ENCODE assay signal across 9 cellular contexts in genomic region chrX:77788050-77788449, GRCh38. TPM values are rescaled to one million over a fixed set of nuclear protein-coding genes. Genes with fewer than 3 reads are reported as not detected.
DNase-seq lines count a peak whose midpoint lies in the region; ATAC-seq, FAIRE-seq and TF ChIP-seq lines count a peak whose summit lies in the region.
"Had no signal": no experiment of that assay in that cellular context is flagged by ENCODE, and none has a peak within 500 bp of the region (broad histone marks: within the 10 kb centered on the region; RNA-seq: fewer than 3 reads in every experiment).

No MANE protein-coding gene starts in this region.

- no peaks in the 10 kb centered on the region for H3K4me1 ChIP-seq in HEK293 (ENCODE audit: control insufficient read depth, insufficient read depth, low read length)
- 0 out of 2 replicates have a peak, but pooled peaks cover 7% of the 10 kb centered on the region for H3K4me1 ChIP-seq in HepG2 (ENCODE audit: insufficient read depth, low read length)

- H4K20me1 ChIP-seq in HepG2 (ENCODE audit: insufficient read depth, low read length) = peaks cover 15% of the 10 kb centered on the region

- no peaks in the 10 kb centered on the region for H3K36me3 Mint-ChIP-seq in activated naive CD8-positive, alpha-beta T cell

- no peak overlapping the region for H3K4me3 ChIP-seq in HEK293 (ENCODE audit: low read depth, low read length)
- H3K4me3 ChIP-seq in HepG2 (replicated peaks in 1 of 3; ENCODE audit: insufficient read depth in 1 of 3, low read depth in 2 of 3, low read length in 3 of 3) = peak overlapping the region; percentile 80 to 84 (median 81)

- no peak overlapping the region for H2AFZ ChIP-seq in HepG2 (ENCODE audit: low read length)

- H3K27me3 Mint-ChIP-seq in activated naive CD8-positive, alpha-beta T cell = no peaks in the 10 kb centered on the region

- TF ChIP-seq EP300 in HepG2 (IDR thresholded peaks at IDR 0.05; ENCODE audit: low read depth in 2 of 2, low read length in 2 of 2) (no peak), HepG2 (CRISPR knock-in tag; IDR thresholded peaks at IDR 0.05; ENCODE audit: borderline replicate concordance) (no peak)

- H3K9ac ChIP-seq in HepG2 (ENCODE audit: insufficient read depth, low read depth, low read length) = peak overlapping the region; percentile 29; the same call in 1 of the 2 replicates

- peak; percentile 86 for DNase-seq in HepG2 (ENCODE audit: low spot score)
- DNase-seq in NCI-H1436 (lab: John Stamatoyannopoulos, UW) = no peak
- DNase-seq in C1 segment of cervical spinal cord (lab: John Stamatoyannopoulos, UW) = no peak
- DNase-seq: NCI-H82 had no signal

- BruUV-seq in HepG2 (replicated peaks; lab: Mats Ljungman, UMichigan) = no TSS peak

- CTCF ChIA-PET in HEK293 (lab: Yijun Ruan, JAX) (no interaction called here), HepG2 (lab: Yijun Ruan, JAX; ENCODE audit: low intra/inter-chr PET ratio, low total read pairs) (no interaction called here)

- no peaks in the 10 kb centered on the region; a peak in 1 of 5 replicates for H3K27me3 ChIP-seq in HepG2 (ENCODE audit: control insufficient read depth in 1 of 2, insufficient read depth in 2 of 2, low read length in 2 of 2)

- in situ Hi-C loops in HepG2 (cut with HindIII; ENCODE audit: extremely low pct_ligation_motif_present, low pct_unique_long_range_greater_than_20kb) = no loop called here

- ATAC-seq in HepG2 (peak; percentile 91), HG02884 (IDR thresholded peaks at IDR 0.05; ENCODE audit: unreplicated experiment) (no peak), GM19351 (IDR thresholded peaks at IDR 0.05; ENCODE audit: unreplicated experiment) (no peak)

- H3K27ac ChIP-seq in HEK293 (ENCODE audit: extremely low read depth, low read depth, low read length) (no peak overlapping the region), HepG2 (ENCODE audit: extremely low read length, insufficient read depth, low read length) (peak overlapping the region; percentile 63)

- H3K4me3 Mint-ChIP-seq in activated naive CD8-positive, alpha-beta T cell = peak overlapping the region; percentile 79

- H3K4me1 Mint-ChIP-seq in activated naive CD8-positive, alpha-beta T cell (ENCODE audit: low read depth) = peaks cover 32% of the 10 kb centered on the region

- FAIRE-seq in A204.1 (lab: Jason Lieb, UNC) (peak; percentile 98), HepG2 (lab: Jason Lieb, UNC) (peak; percentile 63)

- peak in 1 of 2 experiments; percentile 35; a peak in 1 of 4 replicates for TF ChIP-seq POLR2A in HepG2 (IDR thresholded peaks at IDR 0.05; ENCODE audit: insufficient read depth in 1 of 2, low read depth in 2 of 2, low read length in 2 of 2)

- H3K4me2 ChIP-seq in HepG2 (ENCODE audit: low read depth, low read length) = peak overlapping the region; percentile 71

- no peak for TF ChIP-seq RAD21 in HepG2 (CRISPR knock-in tag; IDR thresholded peaks at IDR 0.05)

- no peaks in the 10 kb centered on the region for H3K9me3 Mint-ChIP-seq in activated naive CD8-positive, alpha-beta T cell (ENCODE audit: low read depth)

- intact Hi-C loops in HepG2 (cut with micrococcal nuclease; ENCODE audit: unreplicated experiment) = loop anchor here (5.0 kb wide), 3 partner anchors 56 to 314 kb away; partner anchors contain the start of genes COX7B, MAGT1 and PGK1

- no peaks in the 10 kb centered on the region; the same call in 1 of the 2 replicates for H3K9me3 ChIP-seq in HEK293 (ENCODE audit: control insufficient read depth, insufficient read depth, low read depth, low read length)
- no peaks in the 10 kb centered on the region for H3K9me3 ChIP-seq in HepG2 (ENCODE audit: low read length)

- WGBS in HepG2 (ENCODE audit: low lambda C conversion rate) = 0% methylated on average over 1 of the region's 2 CpGs

- peaks cover 31% of the 10 kb centered on the region for H3K79me2 ChIP-seq in HepG2 (ENCODE audit: insufficient read depth, low read length)

- peak overlapping the region; percentile 76 for H3K27ac Mint-ChIP-seq in activated naive CD8-positive, alpha-beta T cell

- POLR2A ChIA-PET in HEK293 (lab: Yijun Ruan, JAX) (no interaction called here), HepG2 (lab: Yijun Ruan, JAX) (interaction anchor here (1.3 kb wide), 1 partner anchor 107 kb away, joined by 3 read pairs; the partner anchor contains the start of gene MAGT1)

- TF ChIP-seq CTCF in HEK293 (tag by site-specific recombination; IDR thresholded peaks at IDR 0.05) (no peak), HepG2 (CRISPR knock-in tag; IDR thresholded peaks at IDR 0.05) (no peak)

- H3K36me3 ChIP-seq in HEK293 (ENCODE audit: control insufficient read depth in 2 of 2, insufficient read depth in 1 of 2, low read length in 2 of 2) (no peaks in the 10 kb centered on the region; a peak in 1 of 3 replicates), HepG2 (replicated peaks in 1 of 2; ENCODE audit: control insufficient read depth in 1 of 2, insufficient read depth in 2 of 2, low read length in 2 of 2) (no peaks in the 10 kb centered on the region)

TF ChIP-seq in HEK293, 187 proteins besides CTCF, POLR2A, EP300 and RAD21 (continues in another document):
- TF ChIP-seq TSHZ1 (tag by site-specific recombination; IDR thresholded peaks at IDR 0.05; ENCODE audit: borderline replicate concordance) = no peak

TF ChIP-seq in HepG2, 621 proteins besides CTCF, POLR2A, EP300 and RAD21 (continues in another document):
- TF ChIP-seq ELF1 (CRISPR knock-in tag; IDR thresholded peaks at IDR 0.05) (peak; percentile 25; the same call in 1 of the 2 replicates), KAT8 (CRISPR knock-in tag; IDR thresholded peaks at IDR 0.05) (peak; percentile 32; the same call in 1 of the 2 replicates), ZMYM4 (CRISPR knock-in tag; IDR thresholded peaks at IDR 0.05) (0 out of 2 replicates have a peak, but pooled peaks have one; percentile 11), HOMEZ (CRISPR knock-in tag; IDR thresholded peaks at IDR 0.05; ENCODE audit: low read depth) (peak; percentile 30; the same call in 1 of the 2 replicates)

RNA-seq across cellular contexts. Expression of gene ATRX, which starts 2.0 kb away (rescaled TPM):
- total RNA-seq in HepG2 (2016; rRNA removed; fragmentation: Illumina TruSeq; extraction: Trizol) = 44.5 and 55.4 TPM in 2 replicates
- 17.8 and 22.4 TPM in 2 replicates for total RNA-seq in HepG2 (2016; cell fraction: cytosol; rRNA removed; fragmentation: Illumina TruSeq; extraction: Trizol; ENCODE audit: low read depth)
- total RNA-seq in HepG2 (2016; cell fraction: insoluble cytoplasmic fraction; rRNA removed; fragmentation: Illumina TruSeq; extraction: Trizol) = 42.1 and 53.4 TPM in 2 replicates
- 11.1 and 13.3 TPM in 2 replicates for total RNA-seq in HepG2 (2016; cell fraction: membrane; rRNA removed; fragmentation: Illumina TruSeq; extraction: Trizol)
- total RNA-seq in HepG2 (2016; cell fraction: nucleus; rRNA removed; fragmentation: Illumina TruSeq; extraction: Trizol) = 121 and 130 TPM in 2 replicates
- polyA plus RNA-seq in HepG2 (2011; rRNA removed) = 24.6 and 26.1 TPM in 2 replicates
- polyA plus RNA-seq in HepG2 (2011; cell fraction: cytosol; rRNA removed) = 10.4 and 14.7 TPM in 2 replicates
- 45.5 and 54.8 TPM in 2 replicates for polyA plus RNA-seq in HepG2 (2011; cell fraction: nucleus; rRNA removed)
- polyA plus RNA-seq in HepG2 (2012) = 29.1 and 30.5 TPM in 2 replicates
- polyA plus RNA-seq in HepG2 (2016; cell fraction: cytosol; fragmentation: Illumina TruSeq; extraction: Trizol; ENCODE audit: low read depth) = 0.52 and 0.85 TPM in 2 replicates
- polyA plus RNA-seq in HepG2 (2016; cell fraction: insoluble cytoplasmic fraction; fragmentation: Illumina TruSeq; extraction: Trizol; ENCODE audit: low read depth) = 20.3 and 23.4 TPM in 2 replicates
- polyA plus RNA-seq in HepG2 (2016; cell fraction: membrane; fragmentation: Illumina TruSeq; extraction: Trizol; ENCODE audit: low read depth) = 1.1 and 1.3 TPM in 2 replicates
- 46.4 and 57.8 TPM in 2 replicates for polyA plus RNA-seq in HepG2 (2016; cell fraction: nucleus; fragmentation: Illumina TruSeq; extraction: Trizol; ENCODE audit: insufficient read depth, low read depth)
- 17.6 and 63.4 TPM in 2 replicates for polyA minus RNA-seq in HepG2 (2011; rRNA and poly(A)+ RNA removed; ENCODE audit: low replicate concordance)
- 32.2 and 34.7 TPM in 2 replicates for polyA minus RNA-seq in HepG2 (2011; cell fraction: cytosol; rRNA and poly(A)+ RNA removed)
- 227 and 238 TPM in 2 replicates for polyA minus RNA-seq in HepG2 (2011; cell fraction: nucleus; rRNA and poly(A)+ RNA removed)
